8 cellular contexts compared by ENCODE assay signal in the genomic region with DNA sequence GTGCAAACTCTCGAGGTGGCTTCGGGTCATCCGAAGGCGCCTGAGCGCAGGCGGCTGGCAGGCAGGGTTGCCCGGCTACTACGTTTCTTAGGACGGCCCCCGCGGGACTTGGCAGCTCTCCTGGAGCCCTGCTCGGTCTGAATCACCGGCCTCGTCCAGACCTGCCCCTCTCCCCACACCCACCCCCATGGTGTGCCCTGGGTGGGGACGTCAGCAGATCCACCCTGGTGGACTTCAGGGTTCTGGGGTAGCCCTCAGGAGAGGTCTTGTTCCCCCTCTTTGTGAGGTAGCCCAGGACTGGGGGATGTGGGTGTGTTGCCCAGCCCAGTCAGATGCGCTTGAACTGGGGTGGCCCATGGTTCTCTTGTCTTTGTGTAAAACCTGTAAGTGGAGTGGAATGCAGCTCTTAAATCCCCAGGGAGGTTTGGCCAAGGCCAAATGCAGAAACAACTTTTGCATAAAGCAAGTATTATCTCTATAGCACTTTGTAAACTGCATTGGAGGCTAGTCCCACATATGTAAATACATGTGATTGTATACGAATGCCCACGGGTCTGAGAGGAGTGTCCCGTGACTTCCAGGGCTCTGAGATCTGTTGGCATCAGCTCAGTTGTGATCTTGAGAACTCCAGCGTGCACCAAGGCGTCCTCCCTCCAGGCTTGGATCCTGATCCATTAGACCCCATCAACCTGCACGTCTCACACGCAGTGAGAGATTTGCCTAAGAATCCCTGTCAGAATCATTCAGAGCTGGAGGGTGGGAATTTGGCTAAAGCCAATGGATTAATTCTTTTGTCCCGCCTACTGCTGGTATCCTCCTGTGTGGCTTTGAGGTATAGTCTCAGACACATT. TPM values are rescaled to one million over a fixed set of nuclear protein-coding genes. Genes with fewer than 3 reads are reported as not detected.
DNase-seq lines count a peak whose midpoint lies in the region; ATAC-seq, FAIRE-seq and TF ChIP-seq lines count a peak whose summit lies in the region.

No MANE protein-coding gene starts in this region.

- intact Hi-C loops in HepG2 (cut with micrococcal nuclease; ENCODE audit: unreplicated experiment), result loop anchor here (5.0 kb wide), 1 partner anchor 73 kb away; no protein-coding TSS in a partner anchor

- H3K4me3 ChIP-seq in HepG2 (replicated peaks in 1 of 3; ENCODE audit: insufficient read depth in 1 of 3, low read depth in 2 of 3, low read length in 3 of 3), result peak overlapping the region; percentile 64 to 93 (median 79); a peak in 5 of 6 replicates

- ATAC-seq in HepG2, result no peak
- no peak for ATAC-seq in GM21390 (IDR thresholded peaks at IDR 0.05; ENCODE audit: unreplicated experiment)

- no peak for FAIRE-seq in HepG2 (lab: Jason Lieb, UNC)

- no peak for TF ChIP-seq RAD21 in HepG2 (CRISPR knock-in tag; IDR thresholded peaks at IDR 0.05)

- peak overlapping the region; percentile 65; the same call in 1 of the 2 replicates for H3K9ac ChIP-seq in HepG2 (ENCODE audit: insufficient read depth, low read depth, low read length)

- H3K79me2 ChIP-seq in HepG2 (ENCODE audit: insufficient read depth, low read length), result peaks cover 15% of the 10 kb centered on the region

- peaks cover 17% of the 10 kb centered on the region; the same call in 1 of the 2 replicates for H4K20me1 ChIP-seq in HepG2 (ENCODE audit: insufficient read depth, low read length)

- no TSS peak for BruUV-seq in HepG2 (replicated peaks; lab: Mats Ljungman, UMichigan)

- POLR2A ChIA-PET in HepG2 (lab: Yijun Ruan, JAX), result no interaction called here

- DNase-seq in ELR (ENCODE audit: low read depth) (peak; percentile 80), NCI-H1048 (lab: John Stamatoyannopoulos, UW) (peak; percentile 51), HepG2 (ENCODE audit: low spot score) (no peak), stromal cell of bone marrow (ENCODE audit: low read depth) (peak; percentile 53), cortex of kidney (lab: John Stamatoyannopoulos, UW) (no peak), NCI-H1105 (lab: John Stamatoyannopoulos, UW) (no peak)

- TF ChIP-seq POLR2A in HepG2 (IDR thresholded peaks at IDR 0.05; ENCODE audit: insufficient read depth in 1 of 2, low read depth in 2 of 2, low read length in 2 of 2), result no peak

- peak overlapping the region; percentile 98 for H3K4me2 ChIP-seq in HepG2 (ENCODE audit: low read depth, low read length)

- TF ChIP-seq EP300 in HepG2 (IDR thresholded peaks at IDR 0.05; ENCODE audit: low read depth in 2 of 2, low read length in 2 of 2) (no peak), HepG2 (CRISPR knock-in tag; IDR thresholded peaks at IDR 0.05; ENCODE audit: borderline replicate concordance) (no peak)

- peaks cover 0 to 4% of the 10 kb centered on the region in 2 experiments; a peak in 2 of 5 replicates for H3K36me3 ChIP-seq in HepG2 (replicated peaks in 1 of 2; ENCODE audit: control insufficient read depth in 1 of 2, insufficient read depth in 2 of 2, low read length in 2 of 2)

- H3K9me3 ChIP-seq in HepG2 (ENCODE audit: low read length), result no peaks in the 10 kb centered on the region

- H3K27ac ChIP-seq in cingulate gyrus (ENCODE audit: low read depth, low read length), result peak overlapping the region; percentile 23
- H3K27ac ChIP-seq in HepG2 (ENCODE audit: extremely low read length, insufficient read depth, low read length), result no peak overlapping the region

- TF ChIP-seq CTCF in HepG2 (CRISPR knock-in tag; IDR thresholded peaks at IDR 0.05), result no peak

- 85% methylated on average over 8 of the region's 24 CpGs for WGBS in HepG2 (ENCODE audit: low lambda C conversion rate)

- H2AFZ ChIP-seq in HepG2 (ENCODE audit: low read length), result no peak overlapping the region

- peaks cover 44% of the 10 kb centered on the region for H3K4me1 ChIP-seq in HepG2 (ENCODE audit: insufficient read depth, low read length)

- H3K27me3 ChIP-seq in HepG2 (ENCODE audit: control insufficient read depth in 1 of 2, insufficient read depth in 2 of 2, low read length in 2 of 2), result peaks cover 0 to 6% of the 10 kb centered on the region in 2 experiments; a peak in 1 of 5 replicates

- in situ Hi-C loops in HepG2 (cut with HindIII; ENCODE audit: extremely low pct_ligation_motif_present, low pct_unique_long_range_greater_than_20kb), result loop anchor here (5.0 kb wide), 1 partner anchor 198 kb away; no protein-coding TSS in a partner anchor

- CTCF ChIA-PET in HepG2 (lab: Yijun Ruan, JAX; ENCODE audit: low intra/inter-chr PET ratio, low total read pairs), result no interaction called here

TF ChIP-seq in HepG2, 621 proteins besides CTCF, POLR2A, EP300 and RAD21:
- TF ChIP-seq MAX (IDR thresholded peaks at IDR 0.05) (no peak), ZBTB44 (CRISPR knock-in tag; IDR thresholded peaks at IDR 0.05) (no peak), ZNF772 (CRISPR knock-in tag; IDR thresholded peaks at IDR 0.05) (no peak), HNRNPLL (IDR thresholded peaks at IDR 0.05; ENCODE audit: low read depth, low read length, poor library complexity, severe bottlenecking) (peak; percentile 6), AGO1 (IDR thresholded peaks at IDR 0.05; ENCODE audit: low read depth, low read length, poor library complexity, severe bottlenecking) (peak; percentile 33)

RNA-seq across cellular contexts. Expression of gene PFKFB3, which starts 1.8 kb away (rescaled TPM):
- total RNA-seq in HepG2 (2016; rRNA removed; fragmentation: Illumina TruSeq; extraction: Trizol), result 0.87 and 1.2 TPM in 2 replicates
- 0.18 and 0.20 TPM in 2 replicates for total RNA-seq in HepG2 (2016; cell fraction: cytosol; rRNA removed; fragmentation: Illumina TruSeq; extraction: Trizol; ENCODE audit: low read depth)
- 0.36 and 0.80 TPM in 2 replicates for total RNA-seq in HepG2 (2016; cell fraction: insoluble cytoplasmic fraction; rRNA removed; fragmentation: Illumina TruSeq; extraction: Trizol)
- total RNA-seq in HepG2 (2016; cell fraction: membrane; rRNA removed; fragmentation: Illumina TruSeq; extraction: Trizol), result 0.34 and 0.37 TPM in 2 replicates
- 0.88 and 1.3 TPM in 2 replicates for total RNA-seq in HepG2 (2016; cell fraction: nucleus; rRNA removed; fragmentation: Illumina TruSeq; extraction: Trizol)
- 10.9 and 13.3 TPM in 2 replicates for polyA plus RNA-seq in HepG2 (2011; rRNA removed)
- polyA plus RNA-seq in HepG2 (2011; cell fraction: cytosol; rRNA removed), result 3.7 and 4.8 TPM in 2 replicates
- 27.2 and 51.8 TPM in 2 replicates for polyA plus RNA-seq in HepG2 (2011; cell fraction: nucleus; rRNA removed)
- 9.2 and 16.4 TPM in 2 replicates for polyA plus RNA-seq in HepG2 (2012)
- polyA plus RNA-seq in HepG2 (2016; cell fraction: cytosol; fragmentation: Illumina TruSeq; extraction: Trizol; ENCODE audit: low read depth), result 0.06 and 0.09 TPM in 2 replicates
- 0.51 and 0.97 TPM in 2 replicates for polyA plus RNA-seq in HepG2 (2016; cell fraction: insoluble cytoplasmic fraction; fragmentation: Illumina TruSeq; extraction: Trizol; ENCODE audit: low read depth)
- 0.21 and 0.44 TPM in 2 replicates for polyA plus RNA-seq in HepG2 (2016; cell fraction: membrane; fragmentation: Illumina TruSeq; extraction: Trizol; ENCODE audit: low read depth)
- 1.6 and 4.3 TPM in 2 replicates for polyA plus RNA-seq in HepG2 (2016; cell fraction: nucleus; fragmentation: Illumina TruSeq; extraction: Trizol; ENCODE audit: insufficient read depth, low read depth)
- 10.8 and 22.0 TPM in 2 replicates for polyA minus RNA-seq in HepG2 (2011; rRNA and poly(A)+ RNA removed; ENCODE audit: low replicate concordance)
- 4.5 and 7.2 TPM in 2 replicates for polyA minus RNA-seq in HepG2 (2011; cell fraction: cytosol; rRNA and poly(A)+ RNA removed)
- 12.1 and 13.3 TPM in 2 replicates for polyA minus RNA-seq in HepG2 (2011; cell fraction: nucleus; rRNA and poly(A)+ RNA removed)

Comparison
In these comparisons a context has a peak if more than half of its experiments do, and no peak if none do; other contexts are left out.
1. DNase-seq: peak in ELR (single experiment), NCI-H1048 (single experiment) and stromal cell of bone marrow (single experiment); none in HepG2 (single experiment), cortex of kidney (single experiment) and NCI-H1105 (single experiment).